In the genomic region with DNA sequence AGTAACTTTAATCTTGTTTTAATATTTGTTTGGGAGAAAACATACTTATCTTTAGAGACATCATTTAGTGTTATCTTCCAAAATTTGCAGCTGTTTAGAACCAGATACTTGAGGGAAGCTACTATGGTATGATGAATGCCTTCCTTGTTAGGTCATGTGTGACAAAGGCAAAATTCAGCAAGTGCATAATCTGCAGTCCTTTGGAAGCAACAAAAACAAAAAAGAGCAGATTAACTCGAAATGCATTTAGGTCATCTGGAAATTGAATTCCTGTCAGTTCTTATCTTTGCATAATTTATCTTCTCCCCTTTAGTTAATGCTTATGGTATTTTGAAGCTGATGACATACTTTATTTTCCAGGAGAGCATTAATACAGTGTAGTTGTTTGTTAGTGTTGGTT, we compare ENCODE assay signal across 13 cellular contexts. TPM values are rescaled to one million over a fixed set of nuclear protein-coding genes. Genes with fewer than 3 reads are reported as not detected.
DNase-seq lines count a peak whose midpoint lies in the region; ATAC-seq and TF ChIP-seq lines count a peak whose summit lies in the region.
"Had no signal": no experiment of that assay in that cellular context is flagged by ENCODE, and none has a peak within 500 bp of the region (broad histone marks: within the 10 kb centered on the region; RNA-seq: fewer than 3 reads in every experiment).

No MANE protein-coding gene starts in this region.

- CTCF ChIA-PET in PC-3 (lab: Charles Lee): no interaction called here

- DNase-seq in activated T-cell treated with anti-CD3 and anti-CD28 coated beads, Interleukin-2, amount 50 U/mL, for 72 hours: no peak
- DNase-seq in activated T-cell treated with anti-CD3 and anti-CD28 coated beads, Interleukin-2, amount 50 U/mL, for 24 hours: no peak
- DNase-seq in PC-3 (peak; percentile 39), fibroblast of gingiva (ENCODE audit: low read depth) (peak; percentile 15), progenitor cell of endocrine pancreas (ENCODE audit: low spot score, unreplicated experiment) (no peak), mucosa of descending colon (no peak), CD1c-positive myeloid dendritic cell (ENCODE audit: extremely low spot score) (no peak)
- DNase-seq: ACHN, H7, midbrain, NCI-H774, small intestine had no signal

- H3K27ac Mint-ChIP-seq in activated T-cell treated with anti-CD3 and anti-CD28 coated beads, Interleukin-2, amount 50 U/mL, for 72 hours: peak overlapping the region; percentile 83
- H3K27ac Mint-ChIP-seq in activated T-cell treated with anti-CD3 and anti-CD28 coated beads, Interleukin-2, amount 50 U/mL, for 24 hours: no peak overlapping the region
- H3K27ac Mint-ChIP-seq in progenitor cell of endocrine pancreas: peak overlapping the region; percentile 23

- H3K9me3 Mint-ChIP-seq in activated T-cell treated with anti-CD3 and anti-CD28 coated beads, Interleukin-2, amount 50 U/mL, for 72 hours: no peaks in the 10 kb centered on the region
- no peaks in the 10 kb centered on the region for H3K9me3 Mint-ChIP-seq in activated T-cell treated with anti-CD3 and anti-CD28 coated beads, Interleukin-2, amount 50 U/mL, for 24 hours
- no peaks in the 10 kb centered on the region for H3K9me3 Mint-ChIP-seq in progenitor cell of endocrine pancreas (ENCODE audit: low read depth)

- intact Hi-C loops in PC-3 (cut with micrococcal nuclease) (no loop called here), mucosa of descending colon (cut with DNase I, micrococcal nuclease) (loop anchor here in 1 of 2 donors (10.0 kb wide), 1 partner anchor 80 kb away; no protein-coding TSS in a partner anchor)

- H3K27ac ChIP-seq in PC-3 (ENCODE audit: low read length): no peak overlapping the region

- H3K36me3 ChIP-seq in PC-3 (ENCODE audit: low read depth, low read length) (0 out of 2 replicates have a peak, but pooled peaks cover 3% of the 10 kb centered on the region), mucosa of descending colon (ENCODE audit: low read depth) (no peaks in the 10 kb centered on the region)

- H3K9ac ChIP-seq in PC-3 (ENCODE audit: low read length): no peak overlapping the region

- peaks cover 82% of the 10 kb centered on the region for H3K79me2 ChIP-seq in PC-3 (ENCODE audit: low read length)

- peaks cover 75% of the 10 kb centered on the region for H3K4me1 Mint-ChIP-seq in activated T-cell treated with anti-CD3 and anti-CD28 coated beads, Interleukin-2, amount 50 U/mL, for 72 hours (ENCODE audit: low read depth)
- peaks cover 71% of the 10 kb centered on the region for H3K4me1 Mint-ChIP-seq in activated T-cell treated with anti-CD3 and anti-CD28 coated beads, Interleukin-2, amount 50 U/mL, for 24 hours (ENCODE audit: low read depth)
- peaks cover 54% of the 10 kb centered on the region for H3K4me1 Mint-ChIP-seq in progenitor cell of endocrine pancreas (ENCODE audit: low read depth)

- POLR2A ChIA-PET in PC-3 (lab: Charles Lee; ENCODE audit: unreplicated experiment): interaction anchor here (0.6 kb wide), 1 partner anchor 373 kb away, joined by 5 read pairs; no protein-coding TSS in a partner anchor

- H2AFZ ChIP-seq in PC-3 (ENCODE audit: low read length): no peak overlapping the region

- no peaks in the 10 kb centered on the region for H3F3A ChIP-seq in PC-3 (ENCODE audit: low read length, unreplicated experiment)

- no TSS peak for BruUV-seq in PC-3 (replicated peaks; lab: Mats Ljungman, UMichigan)

- H3K27me3 Mint-ChIP-seq in activated T-cell treated with anti-CD3 and anti-CD28 coated beads, Interleukin-2, amount 50 U/mL, for 72 hours (ENCODE audit: low read depth): no peaks in the 10 kb centered on the region
- no peaks in the 10 kb centered on the region for H3K27me3 Mint-ChIP-seq in activated T-cell treated with anti-CD3 and anti-CD28 coated beads, Interleukin-2, amount 50 U/mL, for 24 hours
- no peaks in the 10 kb centered on the region for H3K27me3 Mint-ChIP-seq in progenitor cell of endocrine pancreas

- H3K4me1 ChIP-seq in PC-3 (ENCODE audit: insufficient read depth, low read length) (peaks cover 33% of the 10 kb centered on the region), mucosa of descending colon (ENCODE audit: low read depth) (peaks cover 31% of the 10 kb centered on the region)

- ATAC-seq in activated T-cell treated with anti-CD3 and anti-CD28 coated beads, Interleukin-2, amount 50 U/mL, for 72 hours (replicated peaks in 1 of 2): no peak
- ATAC-seq in PC-3: no peak
- ATAC-seq in mucosa of descending colon: no peak
- no peak for ATAC-seq in HG02840 (IDR thresholded peaks at IDR 0.05; ENCODE audit: low FRiP score, unreplicated experiment)

- TF ChIP-seq CTCF in PC-3 (conservative IDR thresholded peaks at IDR 0.05; ENCODE audit: low read depth, low read length) (no peak), progenitor cell of endocrine pancreas (IDR thresholded peaks at IDR 0.05; ENCODE audit: unreplicated experiment) (no peak), mucosa of descending colon (IDR thresholded peaks at IDR 0.05) (no peak)

- H3K4me3 ChIP-seq in PC-3 (ENCODE audit: low read length) (no peak overlapping the region), mucosa of descending colon (no peak overlapping the region)

- H3K27me3 ChIP-seq in PC-3 (ENCODE audit: low read length): no peaks in the 10 kb centered on the region

- no peaks in the 10 kb centered on the region for H3K9me3 ChIP-seq in PC-3 (ENCODE audit: low read length)
- no peaks in the 10 kb centered on the region for H3K9me3 ChIP-seq in mucosa of descending colon

- H3K36me3 Mint-ChIP-seq in activated T-cell treated with anti-CD3 and anti-CD28 coated beads, Interleukin-2, amount 50 U/mL, for 72 hours (ENCODE audit: insufficient read depth in 2 of 2): peaks cover 3 to 5% of the 10 kb centered on the region in 2 donors
- H3K36me3 Mint-ChIP-seq in activated T-cell treated with anti-CD3 and anti-CD28 coated beads, Interleukin-2, amount 50 U/mL, for 24 hours (ENCODE audit: low read depth): peaks cover 21% of the 10 kb centered on the region
- H3K36me3 Mint-ChIP-seq in progenitor cell of endocrine pancreas (ENCODE audit: insufficient read depth): peaks cover 5% of the 10 kb centered on the region

- peaks cover 49% of the 10 kb centered on the region for H4K20me1 ChIP-seq in PC-3 (ENCODE audit: low read length)

- H3K4me3 Mint-ChIP-seq in activated T-cell treated with anti-CD3 and anti-CD28 coated beads, Interleukin-2, amount 50 U/mL, for 72 hours: peak overlapping the region; percentile 10 to 66
- no peak overlapping the region for H3K4me3 Mint-ChIP-seq in activated T-cell treated with anti-CD3 and anti-CD28 coated beads, Interleukin-2, amount 50 U/mL, for 24 hours
- no peak overlapping the region for H3K4me3 Mint-ChIP-seq in progenitor cell of endocrine pancreas (ENCODE audit: low read depth)

- H3K9me2 ChIP-seq in PC-3 (replicated peaks; ENCODE audit: low read length): no peaks in the 10 kb centered on the region

- peak overlapping the region; percentile 4; the same call in 1 of the 2 replicates for H3K4me2 ChIP-seq in PC-3 (ENCODE audit: low read length)

RNA-seq across cellular contexts. Expression of a gene that starts 3.5 kb away (rescaled TPM):
- 10 to 100 TPM; 28.8 to 29.9 TPM for total RNA-seq in activated T-cell treated with anti-CD3 and anti-CD28 coated beads, Interleukin-2, amount 50 U/mL, for 72 hours
- total RNA-seq in PC-3 (2014; rRNA removed): 33.6 and 35.9 TPM in 2 replicates
- 32.1 and 32.4 TPM in 2 replicates for total RNA-seq in progenitor cell of endocrine pancreas
- 10 to 100 TPM; 42.2 to 76.9 (median 59.1) TPM for total RNA-seq in mucosa of descending colon

Comparison
In these comparisons a context has a peak if more than half of its experiments do, and no peak if none do; other contexts are left out.
1. H3K4me3 Mint-ChIP-seq: peak in activated T-cell treated with anti-CD3 and anti-CD28 coated beads, Interleukin-2, amount 50 U/mL, for 72 hours (2 of 2); none in activated T-cell treated with anti-CD3 and anti-CD28 coated beads, Interleukin-2, amount 50 U/mL, for 24 hours (single experiment) and progenitor cell of endocrine pancreas (single experiment).
2. DNase-seq: peak in PC-3 (single experiment) and fibroblast of gingiva (single experiment); none in activated T-cell treated with anti-CD3 and anti-CD28 coated beads, Interleukin-2, amount 50 U/mL, for 72 hours (0 of 2), activated T-cell treated with anti-CD3 and anti-CD28 coated beads, Interleukin-2, amount 50 U/mL, for 24 hours (single experiment), progenitor cell of endocrine pancreas (single experiment), mucosa of descending colon (0 of 3) and CD1c-positive myeloid dendritic cell (single experiment).